12 cellular contexts compared by ENCODE assay signal in the genomic region with DNA sequence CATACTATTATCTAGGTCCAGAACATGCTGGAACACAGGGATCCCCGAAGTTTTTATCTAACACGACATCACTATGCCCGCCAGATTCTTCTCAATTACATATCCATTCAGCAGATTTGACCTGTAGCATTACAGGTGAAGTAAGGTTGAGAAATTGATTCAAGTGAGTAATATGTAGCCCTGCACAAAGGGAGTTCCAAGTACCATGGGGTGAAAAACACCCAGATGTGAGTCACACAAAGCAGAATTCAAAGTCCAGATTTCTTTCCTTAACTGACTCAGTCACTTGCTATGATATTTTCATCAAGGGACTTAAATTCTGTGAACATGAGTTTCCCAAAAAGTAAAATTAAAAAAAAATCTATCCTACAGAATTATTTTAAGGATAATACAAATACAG.
DNase-seq lines count a peak whose midpoint lies in the region; ATAC-seq and TF ChIP-seq lines count a peak whose summit lies in the region.
"Had no signal": no experiment of that assay in that cellular context is flagged by ENCODE, and none has a peak within 500 bp of the region (broad histone marks: within the 10 kb centered on the region; RNA-seq: fewer than 3 reads in every experiment).

No MANE protein-coding gene starts in this region.

- intact Hi-C loops in psoas muscle (cut with DNase I): loop anchor here in 1 of 2 donors (10.0 kb wide), 1 partner anchor 982 kb away; a partner anchor contains a TSS
- intact Hi-C loops in CD14-positive monocyte (cut with micrococcal nuclease): no loop called here

- H3K36me3 Mint-ChIP-seq in CD14-positive monocyte: no peaks in the 10 kb centered on the region
- H3K36me3 Mint-ChIP-seq: T-cell had no signal

- peaks cover 0 to 2% (median 0%) of the 10 kb centered on the region in 3 donors for H3K27me3 Mint-ChIP-seq in CD14-positive monocyte (ENCODE audit: low read depth in 3 of 3)
- H3K27me3 Mint-ChIP-seq: T-cell had no signal

- WGBS in psoas muscle, 3 donors: 77 to 90% (median 80%) methylated on average over 3 of the region's 3 CpGs

- H3K4me1 ChIP-seq in psoas muscle: no peaks in the 10 kb centered on the region
- H3K4me1 ChIP-seq: esophagus muscularis mucosa had no signal

- H3K9me3 ChIP-seq in MG63 (no peaks in the 10 kb centered on the region), psoas muscle (no peaks in the 10 kb centered on the region)
- H3K9me3 ChIP-seq: esophagus muscularis mucosa had no signal

- no peaks in the 10 kb centered on the region for H3K27me3 ChIP-seq in MG63
- H3K27me3 ChIP-seq in kidney epithelial cell (ENCODE audit: control insufficient read depth, insufficient read depth, low read length): no peaks in the 10 kb centered on the region
- no peaks in the 10 kb centered on the region for H3K27me3 ChIP-seq in psoas muscle (ENCODE audit: insufficient read depth in 3 of 3, low read length in 2 of 3)
- H3K27me3 ChIP-seq: esophagus muscularis mucosa had no signal

- TF ChIP-seq CTCF in cardiac fibroblast (IDR thresholded peaks at IDR 0.05; ENCODE audit: low read depth, low read length): no peak
- TF ChIP-seq CTCF in kidney epithelial cell (IDR thresholded peaks at IDR 0.05; ENCODE audit: insufficient read depth, low read length, poor library complexity, severe bottlenecking): no peak
- no peak for TF ChIP-seq CTCF in psoas muscle (IDR thresholded peaks at IDR 0.05)
- TF ChIP-seq CTCF in CD14-positive monocyte (IDR thresholded peaks at IDR 0.05): no peak

- H3K36me3 ChIP-seq in MG63 (no peaks in the 10 kb centered on the region), kidney epithelial cell (ENCODE audit: control insufficient read depth, insufficient read depth, low read length) (no peaks in the 10 kb centered on the region), psoas muscle (ENCODE audit: insufficient read depth in 1 of 2, low read depth in 1 of 2) (no peaks in the 10 kb centered on the region)
- H3K36me3 ChIP-seq: esophagus muscularis mucosa had no signal

- in situ Hi-C loops in Caki2 (cut with HindIII; ENCODE audit: low pct_unique_long_range_greater_than_20kb, low sequenced_read_pairs): no loop called here

- ATAC-seq in psoas muscle: no peak
- ATAC-seq: K562, T-cell had no signal

- H3K4me3 Mint-ChIP-seq in CD14-positive monocyte: no peak overlapping the region
- H3K4me3 Mint-ChIP-seq: T-cell had no signal

- no peaks in the 10 kb centered on the region for H3K9me3 Mint-ChIP-seq in CD14-positive monocyte

- no peak overlapping the region for H3K27ac ChIP-seq in psoas muscle
- H3K27ac ChIP-seq: esophagus muscularis mucosa had no signal

- H3K27ac Mint-ChIP-seq in CD14-positive monocyte: no peak overlapping the region
- H3K27ac Mint-ChIP-seq: T-cell had no signal

- peak; percentile 31 for DNase-seq in Caki2 (ENCODE audit: low read depth)
- peak; percentile 7 for DNase-seq in MG63
- peak; percentile 55 to 89 for DNase-seq in cardiac fibroblast (ENCODE audit: low read depth in 2 of 2)
- DNase-seq in kidney epithelial cell (ENCODE audit: low read depth): peak; percentile 44
- no peak for DNase-seq in psoas muscle
- DNase-seq in anterior cingulate cortex (lab: John Stamatoyannopoulos, UW): no peak
- DNase-seq in activated gamma-delta T cell (lab: John Stamatoyannopoulos, UW): no peak
- DNase-seq in CD14-positive monocyte (ENCODE audit: low spot score): no peak
- DNase-seq: NCI-H187, T-cell had no signal

- no peak overlapping the region for H3K4me3 ChIP-seq in MG63
- H3K4me3 ChIP-seq in cardiac fibroblast (replicated peaks in 1 of 2; ENCODE audit: low read depth in 2 of 2, low read length in 2 of 2): no peak overlapping the region
- H3K4me3 ChIP-seq in kidney epithelial cell (ENCODE audit: low read depth, low read length): no peak overlapping the region
- no peak overlapping the region for H3K4me3 ChIP-seq in psoas muscle
- H3K4me3 ChIP-seq: esophagus muscularis mucosa, K562 had no signal

- no peaks in the 10 kb centered on the region for H3K4me1 Mint-ChIP-seq in CD14-positive monocyte
- H3K4me1 Mint-ChIP-seq: T-cell had no signal

Comparison
In these comparisons a context has a peak if more than half of its experiments do, and no peak if none do; other contexts are left out.
1. DNase-seq: peak in Caki2 (single experiment), MG63 (single experiment), cardiac fibroblast (2 of 2) and kidney epithelial cell (single experiment); none in psoas muscle (0 of 2), anterior cingulate cortex (0 of 58), activated gamma-delta T cell (single experiment) and CD14-positive monocyte (single experiment).